ENCODE assay signal across 12 cellular contexts in genomic region chr3:184981071-184981470, GRCh38.
"Had no signal": no experiment of that assay in that cellular context is flagged by ENCODE, and none has a peak within 500 bp of the region (broad histone marks: within the 10 kb centered on the region; RNA-seq: fewer than 3 reads in every experiment).

No MANE protein-coding gene starts in this region.

- H3K27ac ChIP-seq: esophagus muscularis mucosa, testis had no signal

- H3K4me1 ChIP-seq: esophagus muscularis mucosa, testis had no signal

- H3K4me3 ChIP-seq: esophagus muscularis mucosa, testis had no signal

- H3K27me3 ChIP-seq: esophagus muscularis mucosa, testis had no signal

- H3K9me3 ChIP-seq: esophagus muscularis mucosa, testis had no signal

- DNase-seq: activated CD4-positive, alpha-beta T cell treated with anti-CD3 and anti-CD28 coated beads, Interleukin-2, amount 50 U/mL, for 1 hour; activated CD4-positive, CD25-positive, alpha-beta regulatory T cell; activated gamma-delta T cell treated with Interleukin-2 at 50 U/mL for 16 hours; activated naive CD8-positive, alpha-beta T cell treated with anti-CD3 and anti-CD28 coated beads for 36 hours; activated T-cell treated with anti-CD3 and anti-CD28 coated beads, Interleukin-2, amount 50 U/mL, for 1 hour; glutamatergic neuron; left cardiac atrium; stimulated activated CD4-positive, alpha-beta T cell treated with anti-CD3 and anti-CD28 coated beads, Interleukin-4, amount 100 ng/mL, for 4 hours; stimulated activated naive CD8-positive, alpha-beta T cell treated with anti-CD3 and anti-CD28 coated beads, Interleukin-15, amount 100 ng/mL, for 72 hours; T-helper 2 cell; testis had no signal
